Comparison of ENCODE assay signal across 14 cellular contexts in genomic region chr10:48205918-48206317, GRCh38.
DNase-seq lines count a peak whose midpoint lies in the region; ATAC-seq and TF ChIP-seq lines count a peak whose summit lies in the region.
"Had no signal": no experiment of that assay in that cellular context is flagged by ENCODE, and none has a peak within 500 bp of the region (broad histone marks: within the 10 kb centered on the region; RNA-seq: fewer than 3 reads in every experiment).

No MANE protein-coding gene starts in this region.

- DNase-seq in GM12865 (ENCODE audit: low read depth) (peak; percentile 52), epithelial cell of esophagus (ENCODE audit: low read depth) (peak; percentile 24), type B pancreatic cell (ENCODE audit: extremely low spot score, unreplicated experiment) (no peak), posterior vena cava (ENCODE audit: low spot score) (no peak), HT-29 (ENCODE audit: low spot score) (no peak)
- DNase-seq in activated naive CD4-positive, alpha-beta T cell treated with Interleukin-2 at 50 U/mL for 16 hours = no peak
- DNase-seq: activated CD4-positive, alpha-beta T cell treated with anti-CD3 and anti-CD28 coated beads, Interleukin-2, amount 10 ng/mL, durations not matched to agents 24 days and 14 days; activated T-cell treated with anti-CD3 and anti-CD28 coated beads, Interleukin-2, amount 50 U/mL, for 72 hours; colonic mucosa; small intestine; stimulated activated naive CD8-positive, alpha-beta T cell treated with anti-CD3 and anti-CD28 coated beads, Interleukin-15, Interleukin-2, amounts not matched to agents 100 U/mL and 50 U/mL, for 24 hours had no signal

- no peaks in the 10 kb centered on the region for H3K27me3 Mint-ChIP-seq in type B pancreatic cell

- no peaks in the 10 kb centered on the region for H3K4me1 Mint-ChIP-seq in type B pancreatic cell (ENCODE audit: unreplicated experiment)
- H3K4me1 Mint-ChIP-seq: activated CD4-positive, alpha-beta T cell treated with anti-CD3 and anti-CD28 coated beads, Interleukin-2, amount 10 ng/mL, durations not matched to agents 24 days and 14 days had no signal

- no peak overlapping the region for H3K4me3 Mint-ChIP-seq in type B pancreatic cell
- H3K4me3 Mint-ChIP-seq: activated CD4-positive, alpha-beta T cell treated with anti-CD3 and anti-CD28 coated beads, Interleukin-2, amount 10 ng/mL, durations not matched to agents 24 days and 14 days; activated T-cell treated with anti-CD3 and anti-CD28 coated beads, Interleukin-2, amount 50 U/mL, for 72 hours had no signal

- ATAC-seq in GM21619 (IDR thresholded peaks at IDR 0.05; ENCODE audit: unreplicated experiment) = peak; percentile 76
- ATAC-seq in HG03196 (IDR thresholded peaks at IDR 0.05; ENCODE audit: unreplicated experiment) = peak; percentile 59
- ATAC-seq: activated T-cell treated with anti-CD3 and anti-CD28 coated beads, Interleukin-2, amount 50 U/mL, for 72 hours; Right ventricle myocardium inferior; stimulated activated naive CD8-positive, alpha-beta T cell treated with anti-CD3 and anti-CD28 coated beads, Interleukin-15, Interleukin-2, amounts not matched to agents 100 U/mL and 50 U/mL, for 24 hours had no signal

- TF ChIP-seq CTCF in GM12865 (IDR thresholded peaks at IDR 0.05; ENCODE audit: insufficient read depth, low read depth, low read length, missing control alignments) (no peak), epithelial cell of esophagus (IDR thresholded peaks at IDR 0.05; ENCODE audit: insufficient read depth, low read depth, low read length, missing control alignments) (no peak), type B pancreatic cell (conservative IDR thresholded peaks at IDR 0.05) (no peak)

- intact Hi-C loops in posterior vena cava (cut with DNase I) = no loop called here

- H3K9me3 Mint-ChIP-seq in type B pancreatic cell = no peaks in the 10 kb centered on the region
- H3K9me3 Mint-ChIP-seq: activated CD4-positive, alpha-beta T cell treated with anti-CD3 and anti-CD28 coated beads, Interleukin-2, amount 10 ng/mL, durations not matched to agents 24 days and 14 days; activated T-cell treated with anti-CD3 and anti-CD28 coated beads, Interleukin-2, amount 50 U/mL, for 72 hours had no signal

- no peaks in the 10 kb centered on the region for H3K36me3 Mint-ChIP-seq in type B pancreatic cell

- H3K27ac Mint-ChIP-seq in type B pancreatic cell = no peak overlapping the region
- H3K27ac Mint-ChIP-seq: activated CD4-positive, alpha-beta T cell treated with anti-CD3 and anti-CD28 coated beads, Interleukin-2, amount 10 ng/mL, durations not matched to agents 24 days and 14 days; activated T-cell treated with anti-CD3 and anti-CD28 coated beads, Interleukin-2, amount 50 U/mL, for 72 hours had no signal

- H3K4me3 ChIP-seq in GM12865 (ENCODE audit: low read depth, low read length) (no peak overlapping the region), epithelial cell of esophagus (ENCODE audit: low read length) (no peak overlapping the region)
- H3K4me3 ChIP-seq: colonic mucosa had no signal

Comparison
In these comparisons a context has a peak if more than half of its experiments do, and no peak if none do; other contexts are left out.
1. DNase-seq: peak in GM12865 (single experiment) and epithelial cell of esophagus (single experiment); none in type B pancreatic cell (single experiment), posterior vena cava (single experiment), activated naive CD4-positive, alpha-beta T cell treated with Interleukin-2 at 50 U/mL for 16 hours (single experiment) and HT-29 (single experiment).